18 cellular contexts compared by ENCODE assay signal in genomic region chr2:7279421-7279949, GRCh38.
"Had no signal": no experiment of that assay in that cellular context is flagged by ENCODE, and none has a peak within 500 bp of the region (broad histone marks: within the 10 kb centered on the region; RNA-seq: fewer than 3 reads in every experiment).

No MANE protein-coding gene starts in this region.

- H3K4me1 ChIP-seq: esophagus muscularis mucosa, foreskin keratinocyte, gastroesophageal sphincter, heart left ventricle, left lung, lower lobe of right lung had no signal

- H3K36me3 ChIP-seq: esophagus muscularis mucosa, gastroesophageal sphincter, heart left ventricle, left lung, lower lobe of right lung had no signal

- H3K27me3 ChIP-seq: foreskin keratinocyte, hepatocyte, left lung had no signal

- ATAC-seq: foreskin keratinocyte, gastroesophageal sphincter, heart left ventricle, left cardiac atrium, left lung, left ventricle myocardium superior, lower lobe of right lung, mucosa of descending colon had no signal

- H3K4me3 ChIP-seq: coronary artery, dorsolateral prefrontal cortex, esophagus muscularis mucosa, gastroesophageal sphincter, heart left ventricle, hepatocyte, left lung, lower lobe of right lung, mucosa of descending colon had no signal

- H3K9me3 ChIP-seq: esophagus muscularis mucosa, gastroesophageal sphincter, heart left ventricle, left lung, lower lobe of right lung, mucosa of descending colon had no signal

- DNase-seq: dermis blood vessel endothelial cell; dorsolateral prefrontal cortex; effector CD4-positive, alpha-beta T cell; effector memory CD4-positive, alpha-beta T cell; foreskin keratinocyte; heart left ventricle; hypothalamus; immature natural killer cell; left cardiac atrium; left lung; left ventricle myocardium superior; lower lobe of right lung; mesenchymal stem cell; mucosa of descending colon had no signal

- H3K27ac ChIP-seq: coronary artery, dorsolateral prefrontal cortex, esophagus muscularis mucosa, foreskin keratinocyte, gastroesophageal sphincter, heart left ventricle, hepatocyte, left lung, lower lobe of right lung had no signal
